In genomic region chr19:1243768-1244692, GRCh38 we compare ENCODE assay signal across 8 cellular contexts. TPM values are rescaled to one million over a fixed set of nuclear protein-coding genes. Genes with fewer than 3 reads are reported as not detected.
DNase-seq lines count a peak whose midpoint lies in the region; ATAC-seq and TF ChIP-seq lines count a peak whose summit lies in the region.

No MANE protein-coding gene starts in this region.

- intact Hi-C loops in left cardiac atrium (cut with DNase I): loop anchor here (1.0 to 2.0 kb wide), 2 partner anchors 23 kb away; no protein-coding TSS in a partner anchor

- peaks cover 21% of the 10 kb centered on the region for H3K4me1 Mint-ChIP-seq in T-helper 1 cell treated with Interleukin-12 subunit alpha and Interleukin-12 subunit beta and Interleukin-4 antibody, amounts not matched to agents 30 μg/mL and 1 μg/mL, for 36 hours (ENCODE audit: low read depth)

- DNase-seq in EL (peak; percentile 81), amniotic stem cell (lab: John Stamatoyannopoulos, UW) (peak; percentile 48), left cardiac atrium (peak; percentile 93), renal cortical epithelial cell (ENCODE audit: low read depth) (peak; percentile 61)

- H3K27me3 Mint-ChIP-seq in T-helper 1 cell treated with Interleukin-12 subunit alpha and Interleukin-12 subunit beta and Interleukin-4 antibody, amounts not matched to agents 30 μg/mL and 1 μg/mL, for 36 hours (ENCODE audit: low read depth): peaks cover 11% of the 10 kb centered on the region

- H3K27ac Mint-ChIP-seq in T-helper 1 cell treated with Interleukin-12 subunit alpha and Interleukin-12 subunit beta and Interleukin-4 antibody, amounts not matched to agents 30 μg/mL and 1 μg/mL, for 36 hours: peak overlapping the region; percentile 71

- peaks cover 2% of the 10 kb centered on the region for H3K36me3 Mint-ChIP-seq in T-helper 1 cell treated with Interleukin-12 subunit alpha and Interleukin-12 subunit beta and Interleukin-4 antibody, amounts not matched to agents 30 μg/mL and 1 μg/mL, for 36 hours (ENCODE audit: low read depth)

- no peaks in the 10 kb centered on the region for H3K9me3 Mint-ChIP-seq in T-helper 1 cell treated with Interleukin-12 subunit alpha and Interleukin-12 subunit beta and Interleukin-4 antibody, amounts not matched to agents 30 μg/mL and 1 μg/mL, for 36 hours

- peak overlapping the region; percentile 46 for H3K4me3 Mint-ChIP-seq in T-helper 1 cell treated with Interleukin-12 subunit alpha and Interleukin-12 subunit beta and Interleukin-4 antibody, amounts not matched to agents 30 μg/mL and 1 μg/mL, for 36 hours

- ATAC-seq in left cardiac atrium: peak; percentile 31 to 41
- no peak for ATAC-seq in HG03521 (IDR thresholded peaks at IDR 0.05; ENCODE audit: unreplicated experiment)
- no peak for ATAC-seq in HG03139 (IDR thresholded peaks at IDR 0.05; ENCODE audit: unreplicated experiment)

- peak; percentile 97 for TF ChIP-seq CTCF in LNCAP (IDR thresholded peaks at IDR 0.05)

RNA-seq across cellular contexts. Expression of gene ATP5F1D, which starts 2.5 kb away (rescaled TPM):
- total RNA-seq in left cardiac atrium: 100 to 1,000 TPM; 540 to 639 TPM
- total RNA-seq in renal cortical epithelial cell: 29.0 and 29.2 TPM in 2 replicates

RNA-seq across cellular contexts. Expression of gene MIDN, which starts 4.4 kb away (rescaled TPM):
- total RNA-seq in left cardiac atrium (100 to 1,000 TPM in 1 of 2 donors, 10 to 100 TPM in 1; 58.7 to 148 TPM), renal cortical epithelial cell (12.2 and 44.9 TPM in 2 replicates)

RNA-seq across cellular contexts. Expression of gene CBARP, which starts 6.2 kb away (rescaled TPM):
- total RNA-seq in left cardiac atrium (1 to 10 TPM; 1.6 to 3.8 TPM), renal cortical epithelial cell (0.87 and 4.3 TPM in 2 replicates)

RNA-seq across cellular contexts. Expression of gene CIRBP, which starts 25.1 kb away (rescaled TPM):
- 100 to 1,000 TPM; 229 to 379 TPM for total RNA-seq in left cardiac atrium
- total RNA-seq in renal cortical epithelial cell: 174 and 314 TPM in 2 replicates

RNA-seq across cellular contexts. Expression of gene FAM174C, which starts 31.3 kb away (rescaled TPM):
- total RNA-seq in left cardiac atrium: 10 to 100 TPM; 19.2 to 21.4 TPM
- total RNA-seq in renal cortical epithelial cell: 13.9 and 21.5 TPM in 2 replicates

Comparison
In these comparisons a context has a peak if more than half of its experiments do, and no peak if none do; other contexts are left out.
1. ATAC-seq: peak in left cardiac atrium (2 of 2); none in HG03521 (single experiment) and HG03139 (single experiment).
2. RNA of gene ATP5F1D, which starts 2.5 kb away (total RNA-seq): 540 to 639 TPM in left cardiac atrium; 29.0 to 29.2 TPM in renal cortical epithelial cell; every median in the first group is over 10 times any median in the second.
3. Peak in every context shown above with its lines, with median percentiles within 50 percentile points of each other: DNase-seq.